In the genomic region with DNA sequence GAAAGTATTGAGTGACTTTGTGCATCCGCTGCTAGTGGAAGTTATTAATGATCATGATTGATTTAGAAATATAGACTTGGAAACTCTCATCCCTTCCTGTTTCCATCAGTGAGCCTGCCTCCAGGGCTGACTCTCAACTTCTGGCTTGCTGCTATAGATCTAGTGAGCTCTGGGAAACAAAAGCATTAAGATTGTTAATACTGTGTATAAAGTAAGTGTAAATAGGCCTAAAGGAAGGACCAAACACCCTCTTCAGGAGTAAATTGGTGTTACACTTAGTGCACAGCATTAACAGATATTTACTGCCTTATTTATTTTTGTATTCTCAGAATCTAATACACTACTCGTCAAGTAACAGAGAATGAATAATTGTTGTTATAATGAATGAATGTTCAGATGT, we compare ENCODE assay signal across 16 cellular contexts.
A peak's percentile ranks its signal among the peaks of the same experiment; 100 is the strongest.
DNase-seq lines count a peak whose midpoint lies in the region; ATAC-seq and TF ChIP-seq lines count a peak whose summit lies in the region.
"Had no signal": no experiment of that assay in that cellular context is flagged by ENCODE, and none has a peak within 500 bp of the region (broad histone marks: within the 10 kb centered on the region; RNA-seq: fewer than 3 reads in every experiment).

No MANE protein-coding gene starts in this region.

- H3K79me2 ChIP-seq in neural progenitor cell (ENCODE audit: low read depth): no peaks in the 10 kb centered on the region
- H3K79me2 ChIP-seq: parathyroid adenoma had no signal

- H3K4me3 ChIP-seq in choroid plexus epithelial cell (ENCODE audit: low read depth, low read length) (no peak overlapping the region), neural progenitor cell (no peak overlapping the region)
- H3K4me3 ChIP-seq: stomach had no signal

- POLR2A ChIA-PET in naive thymus-derived CD8-positive, alpha-beta T cell (lab: Charles Lee): no interaction called here

- no peaks in the 10 kb centered on the region for H3K4me1 ChIP-seq in neural progenitor cell
- H3K4me1 ChIP-seq: parathyroid adenoma, stomach had no signal

- TF ChIP-seq CTCF in choroid plexus epithelial cell (conservative IDR thresholded peaks at IDR 0.05; ENCODE audit: low read depth, low read length): no peak
- TF ChIP-seq CTCF in neural progenitor cell (IDR thresholded peaks at IDR 0.05): peak; percentile 55

- no peak overlapping the region for H3K4me2 ChIP-seq in neural progenitor cell

- H3K36me3 ChIP-seq in neural progenitor cell: no peaks in the 10 kb centered on the region
- H3K36me3 ChIP-seq: stomach had no signal

- DNase-seq in DMS53 (lab: John Stamatoyannopoulos, UW) (peak; percentile 18), DMS53 treated with DMSO at 0.1 percent for 48 hours (lab: John Stamatoyannopoulos, UW; ENCODE audit: unreplicated experiment) (no peak), NCI-H69 (lab: John Stamatoyannopoulos, UW) (peak; percentile 57), choroid plexus epithelial cell (ENCODE audit: low read depth) (peak; percentile 2), neural progenitor cell (ENCODE audit: low spot score) (peak; percentile 19)
- no peak for DNase-seq in activated T-cell treated with anti-CD3 and anti-CD28 coated beads, Interleukin-2, amount 50 U/mL, for 72 hours
- DNase-seq in naive thymus-derived CD8-positive, alpha-beta T cell: no peak
- DNase-seq: activated CD8-positive, alpha-beta T cell treated with anti-CD3 and anti-CD28 coated beads, Interleukin-2, amount 10 ng/mL, durations not matched to agents 7 days and 5 days; activated naive CD4-positive, alpha-beta T cell treated with anti-CD3 and anti-CD28 coated beads, Interleukin-2, amount 50 U/mL, for 16 hours; cortex of kidney; DMS153; NCI-H226; stimulated activated CD4-positive, alpha-beta T cell treated with anti-CD3 and anti-CD28 coated beads, Interleukin-4, amount 100 ng/mL, for 24 hours; stomach had no signal

- H3K9me3 Mint-ChIP-seq in neural progenitor cell: no peaks in the 10 kb centered on the region
- no peaks in the 10 kb centered on the region for H3K9me3 Mint-ChIP-seq in activated T-cell treated with anti-CD3 and anti-CD28 coated beads, Interleukin-2, amount 50 U/mL, for 72 hours
- no peaks in the 10 kb centered on the region for H3K9me3 Mint-ChIP-seq in naive thymus-derived CD8-positive, alpha-beta T cell

- H2AFZ ChIP-seq in neural progenitor cell (replicated peaks): no peak overlapping the region
- H2AFZ ChIP-seq: parathyroid adenoma had no signal

- H3K4me3 Mint-ChIP-seq in neural progenitor cell: no peak overlapping the region
- no peak overlapping the region for H3K4me3 Mint-ChIP-seq in activated T-cell treated with anti-CD3 and anti-CD28 coated beads, Interleukin-2, amount 50 U/mL, for 72 hours
- no peak overlapping the region for H3K4me3 Mint-ChIP-seq in naive thymus-derived CD8-positive, alpha-beta T cell
- H3K4me3 Mint-ChIP-seq: activated CD8-positive, alpha-beta T cell treated with anti-CD3 and anti-CD28 coated beads, Interleukin-2, amount 10 ng/mL, durations not matched to agents 7 days and 5 days had no signal

- no peak overlapping the region for H3K9ac ChIP-seq in neural progenitor cell
- H3K9ac ChIP-seq: parathyroid adenoma had no signal

- H3K27me3 Mint-ChIP-seq in neural progenitor cell (ENCODE audit: insufficient read depth, low read depth): no peaks in the 10 kb centered on the region
- no peaks in the 10 kb centered on the region for H3K27me3 Mint-ChIP-seq in activated T-cell treated with anti-CD3 and anti-CD28 coated beads, Interleukin-2, amount 50 U/mL, for 72 hours (ENCODE audit: low read depth)
- peaks cover 0 to 12% (median 0%) of the 10 kb centered on the region in 5 donors for H3K27me3 Mint-ChIP-seq in naive thymus-derived CD8-positive, alpha-beta T cell

- no peaks in the 10 kb centered on the region for H3K9me3 ChIP-seq in neural progenitor cell (ENCODE audit: low read depth)
- H3K9me3 ChIP-seq: stomach had no signal

- H4K20me1 ChIP-seq in neural progenitor cell (ENCODE audit: low read depth): no peaks in the 10 kb centered on the region

- no peak overlapping the region for H3K27ac Mint-ChIP-seq in neural progenitor cell
- H3K27ac Mint-ChIP-seq in activated T-cell treated with anti-CD3 and anti-CD28 coated beads, Interleukin-2, amount 50 U/mL, for 72 hours: no peak overlapping the region
- no peak overlapping the region for H3K27ac Mint-ChIP-seq in naive thymus-derived CD8-positive, alpha-beta T cell
- H3K27ac Mint-ChIP-seq: activated CD8-positive, alpha-beta T cell treated with anti-CD3 and anti-CD28 coated beads, Interleukin-2, amount 10 ng/mL, durations not matched to agents 7 days and 5 days had no signal

- no peaks in the 10 kb centered on the region for H3K27me3 ChIP-seq in neural progenitor cell
- H3K27me3 ChIP-seq: stomach had no signal

- no peak overlapping the region for H3K27ac ChIP-seq in neural progenitor cell
- H3K27ac ChIP-seq: parathyroid adenoma, stomach had no signal

- no peaks in the 10 kb centered on the region for H3K36me3 Mint-ChIP-seq in neural progenitor cell
- no peaks in the 10 kb centered on the region for H3K36me3 Mint-ChIP-seq in activated T-cell treated with anti-CD3 and anti-CD28 coated beads, Interleukin-2, amount 50 U/mL, for 72 hours (ENCODE audit: insufficient read depth in 2 of 2)
- H3K36me3 Mint-ChIP-seq in naive thymus-derived CD8-positive, alpha-beta T cell: no peaks in the 10 kb centered on the region

- peaks cover 3% of the 10 kb centered on the region for H3K4me1 Mint-ChIP-seq in neural progenitor cell
- no peaks in the 10 kb centered on the region for H3K4me1 Mint-ChIP-seq in activated T-cell treated with anti-CD3 and anti-CD28 coated beads, Interleukin-2, amount 50 U/mL, for 72 hours (ENCODE audit: low read depth)
- no peaks in the 10 kb centered on the region for H3K4me1 Mint-ChIP-seq in naive thymus-derived CD8-positive, alpha-beta T cell

- no peaks in the 10 kb centered on the region for H3F3A ChIP-seq in neural progenitor cell (ENCODE audit: low read depth)

- no peak for ATAC-seq in HG03280 (IDR thresholded peaks at IDR 0.05; ENCODE audit: unreplicated experiment)
- ATAC-seq in activated T-cell treated with anti-CD3 and anti-CD28 coated beads, Interleukin-2, amount 50 U/mL, for 72 hours (replicated peaks in 1 of 2): no peak
- ATAC-seq in naive thymus-derived CD8-positive, alpha-beta T cell: no peak
- ATAC-seq: activated CD8-positive, alpha-beta T cell treated with anti-CD3 and anti-CD28 coated beads, Interleukin-2, amount 10 ng/mL, durations not matched to agents 7 days and 5 days had no signal

Comparison
In these comparisons a context has a peak if more than half of its experiments do, and no peak if none do; other contexts are left out.
1. DNase-seq: peak in DMS53 (single experiment), NCI-H69 (single experiment), choroid plexus epithelial cell (single experiment) and neural progenitor cell (single experiment); none in DMS53 treated with DMSO at 0.1 percent for 48 hours (single experiment), activated T-cell treated with anti-CD3 and anti-CD28 coated beads, Interleukin-2, amount 50 U/mL, for 72 hours (0 of 2) and naive thymus-derived CD8-positive, alpha-beta T cell (0 of 10).